ENCODE assay signal across 21 cellular contexts in the genomic region with DNA sequence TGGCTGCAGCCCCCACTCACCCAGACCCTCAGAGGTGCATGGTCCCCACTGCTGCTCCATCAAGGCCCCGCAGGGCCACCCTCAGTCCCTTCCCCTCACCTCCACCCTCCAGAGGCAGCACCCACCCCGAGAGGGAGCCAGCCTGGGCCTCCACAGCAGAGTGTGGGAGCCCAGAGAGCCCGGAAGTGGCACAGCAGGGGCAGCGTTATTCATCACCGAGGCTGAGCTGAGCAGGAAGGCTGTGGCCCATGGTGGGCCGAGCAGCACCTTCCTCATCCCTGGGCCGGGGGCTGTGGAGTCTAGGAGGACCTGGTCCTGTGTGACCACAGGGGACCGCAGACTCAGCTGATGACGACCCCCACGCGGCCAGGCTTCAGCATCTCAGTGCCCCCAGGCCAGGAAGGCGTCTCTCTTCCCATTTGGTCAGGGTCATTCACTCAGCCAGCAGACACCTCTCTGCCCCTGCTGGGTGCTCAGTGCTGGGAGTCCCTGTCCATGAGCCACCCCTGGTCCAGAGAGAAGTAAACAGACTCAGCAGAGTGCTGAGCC.
DNase-seq lines count a peak whose midpoint lies in the region; ATAC-seq, FAIRE-seq and TF ChIP-seq lines count a peak whose summit lies in the region.
"Had no signal": no experiment of that assay in that cellular context is flagged by ENCODE, and none has a peak within 500 bp of the region (broad histone marks: within the 10 kb centered on the region; RNA-seq: fewer than 3 reads in every experiment).

No MANE protein-coding gene starts in this region.

- H3K27ac ChIP-seq in right atrium auricular region = no peak overlapping the region
- no peak overlapping the region for H3K27ac ChIP-seq in kidney (ENCODE audit: low read depth in 2 of 2, low read length in 2 of 2)
- peak overlapping the region in 3 of 4 donors; percentile 27 to 76 (median 58) for H3K27ac ChIP-seq in tibial nerve

- 69 to 90% methylated on average over 3 to 10 of the region's 12 CpGs for WGBS in tibial nerve, 2 donors

- intact Hi-C loops in Right ventricle myocardium inferior (cut with DNase I) (no loop called here), MCF 10A (cut with micrococcal nuclease) (no loop called here), kidney (cut with DNase I) (no loop called here)

- no peak overlapping the region for H3K4me3 Mint-ChIP-seq in MCF 10A (ENCODE audit: unreplicated experiment)

- no peak for TF ChIP-seq EP300 in tibial nerve (IDR thresholded peaks at IDR 0.05)

- no peaks in the 10 kb centered on the region for H3K36me3 ChIP-seq in right atrium auricular region
- no peaks in the 10 kb centered on the region for H3K36me3 ChIP-seq in kidney (ENCODE audit: control insufficient read depth in 1 of 2, insufficient read depth in 2 of 2, low read length in 2 of 2)
- H3K36me3 ChIP-seq in tibial nerve = peaks cover 0 to 14% (median 0%) of the 10 kb centered on the region in 3 donors

- H3K27me3 Mint-ChIP-seq in MCF 10A (ENCODE audit: insufficient read depth, unreplicated experiment) = no peaks in the 10 kb centered on the region

- CTCF ChIA-PET in MCF 10A (lab: Yijun Ruan, JAX) = interaction anchor here (0.9 kb wide), 1 partner anchor 33 kb away, joined by 4 read pairs; no protein-coding TSS in a partner anchor

- ATAC-seq in Right ventricle myocardium inferior (no peak), GM18909 (IDR thresholded peaks at IDR 0.05; ENCODE audit: poor library complexity, unreplicated experiment) (no peak)
- ATAC-seq: GM12878, HCT116, Panc1 had no signal

- H3K9ac ChIP-seq in kidney (ENCODE audit: low read length in 2 of 2) = no peak overlapping the region

- H3K27ac Mint-ChIP-seq in MCF 10A (ENCODE audit: low read depth, unreplicated experiment) = peak overlapping the region; percentile 70

- no peak overlapping the region for H3K4me3 ChIP-seq in right atrium auricular region
- H3K4me3 ChIP-seq in kidney (ENCODE audit: low read length in 2 of 2) = no peak overlapping the region
- no peak overlapping the region for H3K4me3 ChIP-seq in tibial nerve
- H3K4me3 ChIP-seq: GM12878 had no signal

- no peak for TF ChIP-seq CTCF in right atrium auricular region (IDR thresholded peaks at IDR 0.05)
- TF ChIP-seq CTCF in MCF 10A (IDR thresholded peaks at IDR 0.05; ENCODE audit: unreplicated experiment) = no peak
- no peak for TF ChIP-seq CTCF in kidney (IDR thresholded peaks at IDR 0.05; ENCODE audit: borderline replicate concordance, extremely low read depth, insufficient read depth)
- no peak for TF ChIP-seq CTCF in tibial nerve (IDR thresholded peaks at IDR 0.05)

- FAIRE-seq in kidney (lab: Jason Lieb, UNC) = no peak
- FAIRE-seq: GM12878, HTR-8/SVneo had no signal

- H3K9me3 Mint-ChIP-seq in MCF 10A (ENCODE audit: unreplicated experiment) = no peaks in the 10 kb centered on the region

- POLR2A ChIA-PET in MCF 10A (lab: Yijun Ruan, JAX) = no interaction called here

- BruUV-seq in MCF 10A (replicated peaks; lab: Mats Ljungman, UMichigan) = no TSS peak

- H3K4me1 ChIP-seq in right atrium auricular region (peaks cover 0 to 24% of the 10 kb centered on the region in 2 donors), kidney (ENCODE audit: control insufficient read depth in 1 of 2, insufficient read depth in 1 of 2, low read depth in 1 of 2, low read length in 2 of 2) (peaks cover 10 to 16% of the 10 kb centered on the region in 2 donors), tibial nerve (peaks cover 0 to 30% (median 13%) of the 10 kb centered on the region in 4 donors)

- peak; percentile 39 for DNase-seq in Right ventricle myocardium inferior (ENCODE audit: missing footprints)
- DNase-seq in right atrium auricular region (ENCODE audit: low spot score) = no peak
- DNase-seq in MCF 10A (ENCODE audit: unreplicated experiment) = no peak
- peak; percentile 65 for DNase-seq in kidney
- no peak for DNase-seq in tibial nerve (ENCODE audit: low spot score in 2 of 2)
- DNase-seq in NCI-H1092 (lab: John Stamatoyannopoulos, UW) = no peak
- no peak for DNase-seq in stimulated activated CD4-positive, alpha-beta T cell treated with anti-CD3 and anti-CD28 coated beads, Interleukin-2, amount 100 ng/mL, for 48 hours
- DNase-seq: 8988T, C1 segment of cervical spinal cord, COR-L47, DMS153, NCI-H2029, NCI-H2171 treated with DMSO at 0.1 percent for 48 hours, NCI-H510A, NCI-H82, SHP77 had no signal

- H3K9me3 ChIP-seq in right atrium auricular region (no peaks in the 10 kb centered on the region), kidney (ENCODE audit: control insufficient read depth in 1 of 2, low read length in 2 of 2) (no peaks in the 10 kb centered on the region), tibial nerve (no peaks in the 10 kb centered on the region)

- no peaks in the 10 kb centered on the region for H3K27me3 ChIP-seq in right atrium auricular region
- no peaks in the 10 kb centered on the region for H3K27me3 ChIP-seq in tibial nerve

- peaks cover 14% of the 10 kb centered on the region for H3K4me1 Mint-ChIP-seq in MCF 10A (ENCODE audit: insufficient read depth, unreplicated experiment)

- H3K36me3 Mint-ChIP-seq in MCF 10A (ENCODE audit: insufficient read depth, unreplicated experiment) = peaks cover 6% of the 10 kb centered on the region

- no peak for TF ChIP-seq POLR2A in tibial nerve (IDR thresholded peaks at IDR 0.05)

Comparison
In these comparisons a context has a peak if more than half of its experiments do, and no peak if none do; other contexts are left out.
1. DNase-seq: peak in Right ventricle myocardium inferior (single experiment) and kidney (single experiment); none in right atrium auricular region (single experiment), MCF 10A (single experiment), tibial nerve (0 of 2), NCI-H1092 (single experiment) and stimulated activated CD4-positive, alpha-beta T cell treated with anti-CD3 and anti-CD28 coated beads, Interleukin-2, amount 100 ng/mL, for 48 hours (0 of 2).
2. H3K27ac ChIP-seq: peak in tibial nerve (3 of 4); none in right atrium auricular region (0 of 2) and kidney (0 of 2).